ENCODE assay signal across 8 cellular contexts in genomic region chr17:17836250-17836817, GRCh38. TPM values are rescaled to one million over a fixed set of nuclear protein-coding genes. Genes with fewer than 3 reads are reported as not detected.
DNase-seq lines count a peak whose midpoint lies in the region; TF ChIP-seq lines count a peak whose summit lies in the region.

No MANE protein-coding gene starts in this region.

- peak overlapping the region; percentile 76 to 96 (median 86) for H3K27ac Mint-ChIP-seq in nephron

- H3K9me3 Mint-ChIP-seq in nephron, result no peaks in the 10 kb centered on the region

- CTCF ChIA-PET in RWPE1 (lab: Yijun Ruan, JAX), result interaction anchor here (0.6 to 3.5 kb wide), 3 partner anchors 16 to 24 kb away, joined by 3 to 14 read pairs (median 4); no protein-coding TSS in a partner anchor

- POLR2A ChIA-PET in RWPE1 (lab: Yijun Ruan, JAX; ENCODE audit: low non-redundant PET), result interaction anchor here (0.6 to 3.0 kb wide), 10 partner anchors 9 to 136 kb away, joined by 3 to 13 read pairs (median 4); partner anchors contain the start of genes DRC3 and TOM1L2

- no peaks in the 10 kb centered on the region for H3K9me2 ChIP-seq in Loucy (replicated peaks; ENCODE audit: low read depth, low read length)

- peaks cover 65% of the 10 kb centered on the region for H3K4me1 Mint-ChIP-seq in nephron

- TF ChIP-seq CTCF in Loucy (conservative IDR thresholded peaks at IDR 0.05; ENCODE audit: low read length), result no peak
- no peak for TF ChIP-seq CTCF in RWPE1 (conservative IDR thresholded peaks at IDR 0.05; ENCODE audit: low read depth)
- TF ChIP-seq CTCF in fibroblast of the aortic adventitia (IDR thresholded peaks at IDR 0.05; ENCODE audit: insufficient read depth, low read length), result no peak
- no peak for TF ChIP-seq CTCF in nephron (IDR thresholded peaks at IDR 0.05; ENCODE audit: unreplicated experiment in 3 of 3)

- H3K9ac ChIP-seq in Loucy (ENCODE audit: low read depth, low read length, poor library complexity, severe bottlenecking), result peak overlapping the region; percentile 75

- no peaks in the 10 kb centered on the region for H3K9me3 ChIP-seq in Loucy (ENCODE audit: insufficient read depth, low read depth, low read length)

- H3K4me1 ChIP-seq in Loucy (ENCODE audit: insufficient read depth, low read length, poor library complexity, severe bottlenecking), result peaks cover 26% of the 10 kb centered on the region

- H3K36me3 ChIP-seq in H7 (replicated peaks; ENCODE audit: control insufficient read depth, insufficient read depth, low read length), result peaks cover 4% of the 10 kb centered on the region
- no peaks in the 10 kb centered on the region for H3K36me3 ChIP-seq in Loucy (ENCODE audit: insufficient read depth, low read length)

- H3K27ac ChIP-seq in RWPE1, result peak overlapping the region; percentile 100

- H3F3A ChIP-seq in Loucy (ENCODE audit: low read depth), result no peaks in the 10 kb centered on the region

- no peaks in the 10 kb centered on the region for H3K27me3 ChIP-seq in H7 (ENCODE audit: control insufficient read depth, insufficient read depth, low read length)
- H3K27me3 ChIP-seq in Loucy (ENCODE audit: insufficient read depth, low read length, poor library complexity, severe bottlenecking), result no peaks in the 10 kb centered on the region

- H2AFZ ChIP-seq in Loucy (ENCODE audit: low read length), result peak overlapping the region; percentile 95

- H3K27me3 Mint-ChIP-seq in nephron (ENCODE audit: low read depth), result peaks cover 3% of the 10 kb centered on the region

- peak; percentile 97 for DNase-seq in ELR (ENCODE audit: low read depth)
- peak; percentile 98 for DNase-seq in H7
- DNase-seq in RWPE1 (ENCODE audit: low spot score), result peak; percentile 95
- peak; percentile 98 for DNase-seq in activated effector memory CD4-positive, alpha-beta T cell treated with anti-CD3 and anti-CD28 coated beads, Interleukin-2, amount 50 U/mL, for 16 hours
- DNase-seq in fibroblast of the aortic adventitia (ENCODE audit: low read depth), result peak; percentile 92
- DNase-seq in stimulated activated naive CD4-positive, alpha-beta T cell treated with Interleukin-2 at 50 U/mL for 16 hours (lab: John Stamatoyannopoulos, UW), result peak; percentile 93

- H4K20me1 ChIP-seq in Loucy (ENCODE audit: insufficient read depth, low read length, poor library complexity, severe bottlenecking), result no peaks in the 10 kb centered on the region

- H3K36me3 Mint-ChIP-seq in nephron (ENCODE audit: low read depth), result no peaks in the 10 kb centered on the region

- H3K79me2 ChIP-seq in Loucy (ENCODE audit: insufficient read depth, low read length), result no peaks in the 10 kb centered on the region

- peak overlapping the region; percentile 86 to 93 (median 86) for H3K4me3 Mint-ChIP-seq in nephron

- H3K4me3 ChIP-seq in H7 (ENCODE audit: insufficient read depth, low read depth, low read length), result peak overlapping the region; percentile 100
- H3K4me3 ChIP-seq in Loucy (ENCODE audit: low read length, poor library complexity, severe bottlenecking), result peak overlapping the region; percentile 79
- peak overlapping the region; percentile 92 for H3K4me3 ChIP-seq in fibroblast of the aortic adventitia (ENCODE audit: low read depth, low read length)

- H3K4me2 ChIP-seq in Loucy (ENCODE audit: low read depth, low read length, poor library complexity, severe bottlenecking), result peak overlapping the region; percentile 68

RNA-seq across cellular contexts. Expression of gene SREBF1, which starts 0.5 kb away (rescaled TPM):
- 34.2 and 43.6 TPM in 2 replicates for total RNA-seq in H7 (2014; rRNA removed; shearing (Covaris generic))
- 48.7 and 82.1 TPM in 2 replicates for total RNA-seq in fibroblast of the aortic adventitia (ENCODE audit: low replicate concordance)

Comparison
In these comparisons a context has a peak if more than half of its experiments do, and no peak if none do; other contexts are left out.
1. Peak in every context shown above with its lines: DNase-seq, H3K4me3 ChIP-seq and H3K27ac ChIP-seq.